ENCODE assay signal across 12 cellular contexts in the genomic region with DNA sequence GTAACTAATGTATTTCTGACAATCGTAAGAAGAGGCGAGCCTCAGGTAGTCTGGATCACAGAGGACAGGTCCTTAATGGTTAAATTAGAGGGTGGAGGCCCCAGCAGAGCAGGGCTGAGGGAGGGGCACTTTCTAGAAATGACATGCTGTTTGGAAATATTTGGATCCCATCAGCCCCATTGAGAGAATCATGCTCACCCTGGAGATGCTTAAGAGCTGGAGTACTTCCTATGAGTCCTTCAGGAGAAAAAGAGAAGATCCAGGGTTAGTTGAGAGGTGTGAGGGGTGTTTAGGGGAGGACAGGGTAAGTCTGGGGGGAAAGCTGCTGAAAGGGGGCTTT.
DNase-seq lines count a peak whose midpoint lies in the region; ATAC-seq and TF ChIP-seq lines count a peak whose summit lies in the region.
"Had no signal": no experiment of that assay in that cellular context is flagged by ENCODE, and none has a peak within 500 bp of the region (broad histone marks: within the 10 kb centered on the region; RNA-seq: fewer than 3 reads in every experiment).

No MANE protein-coding gene starts in this region.

- TF ChIP-seq POLR2A in right lobe of liver (IDR thresholded peaks at IDR 0.05) (no peak), sigmoid colon (IDR thresholded peaks at IDR 0.05) (no peak), vagina (IDR thresholded peaks at IDR 0.05) (no peak)

- H3K4me1 ChIP-seq in duodenal mucosa (ENCODE audit: control insufficient read depth in 1 of 2, insufficient read depth in 2 of 2, low read length in 2 of 2), result no peaks in the 10 kb centered on the region
- H3K4me1 ChIP-seq in right lobe of liver, result peaks cover 0 to 24% (median 10%) of the 10 kb centered on the region in 4 donors
- H3K4me1 ChIP-seq in sigmoid colon, result peaks cover 0 to 65% (median 53%) of the 10 kb centered on the region in 4 donors
- H3K4me1 ChIP-seq in vagina, result peaks cover 67% of the 10 kb centered on the region

- DNase-seq in right lobe of liver, result no peak
- DNase-seq in sigmoid colon, result no peak
- DNase-seq in vagina (ENCODE audit: extremely low spot score in 2 of 2), result no peak
- DNase-seq in occipital lobe (lab: John Stamatoyannopoulos, UW), result no peak
- DNase-seq in NCI-H2227 (lab: John Stamatoyannopoulos, UW; ENCODE audit: unreplicated experiment), result no peak
- DNase-seq in activated CD4-positive, alpha-beta T cell treated with anti-CD3 and anti-CD28 coated beads, Interleukin-2, amount 50 U/mL, for 4 hours, result no peak
- DNase-seq: activated B cell treated with CpG ODN at 0.5 μM for 24 hours; activated naive CD8-positive, alpha-beta T cell treated with anti-CD3 and anti-CD28 coated beads for 36 hours; MV-4-11; NCI-H2171 had no signal

- no peak for ATAC-seq in right lobe of liver
- ATAC-seq: GM12878 had no signal

- intact Hi-C loops in right lobe of liver (cut with DNase I) (no loop called here), sigmoid colon (cut with DNase I) (loop anchor here (5.0 kb wide), 1 partner anchor 74 kb away; no protein-coding TSS in a partner anchor), vagina (cut with DNase I) (no loop called here)

- peak overlapping the region; percentile 12 to 41 for H3K9ac ChIP-seq in duodenal mucosa (ENCODE audit: low read depth in 1 of 2, low read length in 2 of 2)

- TF ChIP-seq EP300 in sigmoid colon (IDR thresholded peaks at IDR 0.05), result no peak

- 88% methylated on average over 2 of the region's 2 CpGs for WGBS in right lobe of liver (ENCODE audit: insufficient coverage, low coverage, low lambda C conversion rate, missing lambda C conversion rate)
- 88 to 93% methylated on average over 2 of the region's 2 CpGs for WGBS in sigmoid colon, 2 donors

- H3K9me3 ChIP-seq in duodenal mucosa (ENCODE audit: control insufficient read depth in 1 of 2, low read length in 2 of 2) (no peaks in the 10 kb centered on the region), right lobe of liver (no peaks in the 10 kb centered on the region), sigmoid colon (no peaks in the 10 kb centered on the region), vagina (no peaks in the 10 kb centered on the region)

- no peaks in the 10 kb centered on the region for H3K27me3 ChIP-seq in duodenal mucosa (ENCODE audit: control insufficient read depth in 1 of 2, insufficient read depth in 2 of 2, low read length in 2 of 2)
- H3K27me3 ChIP-seq in right lobe of liver, result no peaks in the 10 kb centered on the region
- no peaks in the 10 kb centered on the region for H3K27me3 ChIP-seq in sigmoid colon
- H3K27me3 ChIP-seq in vagina, result no peaks in the 10 kb centered on the region

- H3K36me3 ChIP-seq in duodenal mucosa (ENCODE audit: control insufficient read depth in 1 of 2, insufficient read depth in 2 of 2, low read length in 2 of 2), result peaks cover 12 to 29% of the 10 kb centered on the region in 2 donors
- H3K36me3 ChIP-seq in right lobe of liver, result peaks cover 0 to 5% (median 1%) of the 10 kb centered on the region in 4 donors
- no peaks in the 10 kb centered on the region for H3K36me3 ChIP-seq in sigmoid colon
- no peaks in the 10 kb centered on the region for H3K36me3 ChIP-seq in vagina

- H3K4me3 ChIP-seq in duodenal mucosa (ENCODE audit: low read depth in 1 of 2, low read length in 2 of 2) (peak overlapping the region; percentile 55 to 61), right lobe of liver (peak overlapping the region in 2 of 3 donors; percentile 41 to 43), sigmoid colon (peak overlapping the region; percentile 46 to 72 (median 59)), vagina (peak overlapping the region; percentile 43 to 49)
- H3K4me3 ChIP-seq: GM12878 had no signal

- TF ChIP-seq CTCF in right lobe of liver (IDR thresholded peaks at IDR 0.05) (no peak), sigmoid colon (IDR thresholded peaks at IDR 0.05) (no peak), vagina (IDR thresholded peaks at IDR 0.05) (no peak)

- H3K27ac ChIP-seq in duodenal mucosa (ENCODE audit: low read depth, low read length), result peak overlapping the region; percentile 87
- peak overlapping the region; percentile 73 to 84 (median 73) for H3K27ac ChIP-seq in right lobe of liver
- peak overlapping the region; percentile 91 to 99 (median 94) for H3K27ac ChIP-seq in sigmoid colon
- H3K27ac ChIP-seq in vagina, result peak overlapping the region; percentile 92
